21 cellular contexts compared by ENCODE assay signal in the genomic region with DNA sequence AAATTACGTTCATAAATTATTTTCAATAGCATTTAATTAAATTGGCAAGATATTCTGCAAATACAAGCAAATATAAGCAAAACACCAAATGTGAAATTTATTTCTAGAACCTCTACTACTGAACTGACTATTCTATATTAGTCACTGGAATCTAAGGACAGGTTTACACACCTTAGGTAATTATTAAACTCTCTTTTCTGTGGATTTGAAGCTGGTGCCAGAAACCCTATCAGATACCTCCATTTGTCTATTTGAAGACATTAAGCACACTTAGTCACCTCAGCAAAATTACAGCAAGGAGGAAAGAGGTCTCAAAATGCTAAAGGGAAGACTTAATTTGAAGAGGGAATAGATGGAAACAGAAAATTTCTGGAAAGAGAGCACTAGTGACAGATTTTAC.
DNase-seq lines count a peak whose midpoint lies in the region; ATAC-seq, FAIRE-seq and TF ChIP-seq lines count a peak whose summit lies in the region.
"Had no signal": no experiment of that assay in that cellular context is flagged by ENCODE, and none has a peak within 500 bp of the region (broad histone marks: within the 10 kb centered on the region; RNA-seq: fewer than 3 reads in every experiment).

No MANE protein-coding gene starts in this region.

- no peaks in the 10 kb centered on the region for H3K36me3 ChIP-seq in hepatocyte (replicated peaks; ENCODE audit: insufficient read depth, low read depth)
- peaks cover 4 to 16% of the 10 kb centered on the region in 2 experiments; a peak in 4 of 5 replicates for H3K36me3 ChIP-seq in HepG2 (replicated peaks in 1 of 2; ENCODE audit: control insufficient read depth in 1 of 2, insufficient read depth in 2 of 2, low read length in 2 of 2)

- CTCF ChIA-PET in HepG2 (lab: Yijun Ruan, JAX; ENCODE audit: low intra/inter-chr PET ratio, low total read pairs): no interaction called here

- H3K9me3 ChIP-seq in hepatocyte (ENCODE audit: low read depth): no peaks in the 10 kb centered on the region
- H3K9me3 ChIP-seq in HepG2 (ENCODE audit: low read length): no peaks in the 10 kb centered on the region

- no peak for TF ChIP-seq RAD21 in HepG2 (CRISPR knock-in tag; IDR thresholded peaks at IDR 0.05)

- H3K9ac ChIP-seq in HepG2 (ENCODE audit: insufficient read depth, low read depth, low read length): no peak overlapping the region

- ATAC-seq in HepG2 (no peak; the same call in 2 of the 3 replicates), GM21737 (IDR thresholded peaks at IDR 0.05; ENCODE audit: unreplicated experiment) (no peak)

- H3K4me1 ChIP-seq in hepatocyte (ENCODE audit: insufficient read depth) (no peaks in the 10 kb centered on the region), HepG2 (ENCODE audit: insufficient read depth, low read length) (peaks cover 9% of the 10 kb centered on the region)

- intact Hi-C loops in HepG2 (cut with micrococcal nuclease; ENCODE audit: unreplicated experiment): loop anchor here (1.0 kb wide), 1 partner anchor 30 kb away; no protein-coding TSS in a partner anchor

- H3K79me2 ChIP-seq in hepatocyte (no peaks in the 10 kb centered on the region), HepG2 (ENCODE audit: insufficient read depth, low read length) (no peaks in the 10 kb centered on the region)

- POLR2A ChIA-PET in HepG2 (lab: Yijun Ruan, JAX): no interaction called here

- no peaks in the 10 kb centered on the region for H3K9me2 ChIP-seq in hepatocyte (replicated peaks; ENCODE audit: insufficient read depth)

- H3K4me2 ChIP-seq in hepatocyte (no peak overlapping the region), HepG2 (ENCODE audit: low read depth, low read length) (no peak overlapping the region)

- peak; percentile 32 for DNase-seq in HuH-7 (ENCODE audit: low spot score)
- peak; percentile 8 for DNase-seq in hepatocyte (ENCODE audit: low spot score)
- no peak for DNase-seq in HepG2 (ENCODE audit: low spot score)
- DNase-seq in COLO829 (ENCODE audit: low spot score): no peak
- no peak for DNase-seq in NCI-H2196 (lab: John Stamatoyannopoulos, UW; ENCODE audit: unreplicated experiment)
- DNase-seq in T1000 (lab: John Stamatoyannopoulos, UW): no peak
- DNase-seq: ACHN; C1 segment of cervical spinal cord; CD8-positive, alpha-beta memory T cell; GDM1; GOT3; KG1; MV-4-11; NCI-H1417; NCI-H187; NCI-H2107; NCI-H2227 treated with DMSO at 0.1 percent for 48 hours; NCI-H510A treated with DMSO at 0.1 percent for 48 hours; NCI-H82 had no signal

- no peaks in the 10 kb centered on the region for H4K20me1 ChIP-seq in hepatocyte (ENCODE audit: insufficient read depth, poor library complexity, severe bottlenecking)
- no peaks in the 10 kb centered on the region for H4K20me1 ChIP-seq in HepG2 (ENCODE audit: insufficient read depth, low read length)

- H3K27me3 ChIP-seq in hepatocyte: no peaks in the 10 kb centered on the region
- H3K27me3 ChIP-seq in HepG2 (ENCODE audit: control insufficient read depth in 1 of 2, insufficient read depth in 2 of 2, low read length in 2 of 2): no peaks in the 10 kb centered on the region

- no peak overlapping the region for H2AFZ ChIP-seq in hepatocyte
- H2AFZ ChIP-seq in HepG2 (ENCODE audit: low read length): no peak overlapping the region

- TF ChIP-seq EP300 in HepG2 (IDR thresholded peaks at IDR 0.05; ENCODE audit: low read depth in 2 of 2, low read length in 2 of 2) (no peak), HepG2 (CRISPR knock-in tag; IDR thresholded peaks at IDR 0.05; ENCODE audit: borderline replicate concordance) (no peak)

- no peak overlapping the region for H3K27ac ChIP-seq in hepatocyte
- H3K27ac ChIP-seq in HepG2 (ENCODE audit: extremely low read length, insufficient read depth, low read length): no peak overlapping the region
- H3K27ac ChIP-seq: RWPE1 had no signal

- in situ Hi-C loops in HepG2 (cut with HindIII; ENCODE audit: extremely low pct_ligation_motif_present, low pct_unique_long_range_greater_than_20kb): no loop called here

- no peak for FAIRE-seq in HepG2 (lab: Jason Lieb, UNC)

- WGBS in hepatocyte (ENCODE audit: low lambda C conversion rate, missing lambda C conversion rate): 75% methylated on average over 1 of the region's 1 CpG
- WGBS in HepG2 (ENCODE audit: low lambda C conversion rate): 75% methylated on average over 1 of the region's 1 CpG

- no TSS peak for BruUV-seq in HepG2 (replicated peaks; lab: Mats Ljungman, UMichigan)

- no peak for TF ChIP-seq CTCF in hepatocyte (IDR thresholded peaks at IDR 0.05; ENCODE audit: poor library complexity)
- TF ChIP-seq CTCF in HepG2 (CRISPR knock-in tag; IDR thresholded peaks at IDR 0.05): no peak

- TF ChIP-seq POLR2A in HepG2 (IDR thresholded peaks at IDR 0.05; ENCODE audit: insufficient read depth in 1 of 2, low read depth in 2 of 2, low read length in 2 of 2): no peak

- no peak overlapping the region for H3K4me3 ChIP-seq in hepatocyte
- H3K4me3 ChIP-seq in HepG2 (replicated peaks in 1 of 3; ENCODE audit: insufficient read depth in 1 of 3, low read depth in 2 of 3, low read length in 3 of 3): no peak overlapping the region

TF ChIP-seq in HepG2, 621 proteins besides CTCF, POLR2A, EP300 and RAD21:
- TF ChIP-seq SRSF1 (optimal IDR thresholded peaks at IDR 0.05; ENCODE audit: low read depth, low read length) (no peak), MAFK (conservative IDR thresholded peaks at IDR 0.05 in 1 of 2, IDR thresholded peaks at IDR 0.05 in 1 of 2; ENCODE audit: low read length in 2 of 2) (peak; percentile 2 to 6; a peak in 1 of 4 replicates)

Comparison
In these comparisons a context has a peak if more than half of its experiments do, and no peak if none do; other contexts are left out.
1. DNase-seq: peak in HuH-7 (single experiment) and hepatocyte (single experiment); none in HepG2 (single experiment), COLO829 (single experiment), NCI-H2196 (single experiment) and T1000 (single experiment).